ENCODE assay signal across 18 cellular contexts in genomic region chr2:189676471-189676870, GRCh38. TPM values are rescaled to one million over a fixed set of nuclear protein-coding genes. Genes with fewer than 3 reads are reported as not detected.
DNase-seq lines count a peak whose midpoint lies in the region; ATAC-seq, FAIRE-seq and TF ChIP-seq lines count a peak whose summit lies in the region.
"Had no signal": no experiment of that assay in that cellular context is flagged by ENCODE, and none has a peak within 500 bp of the region (broad histone marks: within the 10 kb centered on the region; RNA-seq: fewer than 3 reads in every experiment).

No MANE protein-coding gene starts in this region.

- peak overlapping the region; percentile 10 for H3K4me3 Mint-ChIP-seq in CD4-positive, alpha-beta T cell

- no peaks in the 10 kb centered on the region for H3K27me3 Mint-ChIP-seq in CD4-positive, alpha-beta T cell

- no peak for DNase-seq in CD4-positive, alpha-beta T cell
- DNase-seq in SJSA1 (ENCODE audit: low read depth in 1 of 2, low spot score in 2 of 2) (peak; percentile 64 to 75), choroid plexus epithelial cell (ENCODE audit: low read depth) (peak; percentile 78), osteoblast (ENCODE audit: insufficient read length, low spot score, missing footprints) (peak; percentile 81), Ammon's horn (ENCODE audit: low spot score) (no peak), small intestine (no peak), vagina (ENCODE audit: extremely low spot score in 2 of 2) (no peak), DMS53 (lab: John Stamatoyannopoulos, UW) (no peak)
- DNase-seq: AML-193, NCI-H1048, NCI-H146, NCI-H2081, NCI-H524, PC-9 had no signal

- peaks cover 3% of the 10 kb centered on the region for H3K9me3 Mint-ChIP-seq in CD4-positive, alpha-beta T cell

- H3K4me2 ChIP-seq in osteoblast (ENCODE audit: insufficient read depth, low read length) = peak overlapping the region; percentile 16
- H3K4me2 ChIP-seq: PC-9 had no signal

- peaks cover 46% of the 10 kb centered on the region for H3K4me1 Mint-ChIP-seq in CD4-positive, alpha-beta T cell (ENCODE audit: low read depth)

- H3K36me3 Mint-ChIP-seq in CD4-positive, alpha-beta T cell (ENCODE audit: low read depth) = peaks cover 30% of the 10 kb centered on the region

- H3K4me3 ChIP-seq in SJSA1 (no peak overlapping the region), choroid plexus epithelial cell (ENCODE audit: low read depth, low read length) (no peak overlapping the region), osteoblast (ENCODE audit: insufficient read depth, low read length) (no peak overlapping the region), small intestine (ENCODE audit: low read depth in 1 of 2, low read length in 2 of 2) (no peak overlapping the region), vagina (no peak overlapping the region)
- H3K4me3 ChIP-seq: PC-9 had no signal

- ATAC-seq in CD4-positive, alpha-beta T cell (ENCODE audit: poor library complexity) = no peak
- ATAC-seq: GM12878, HCT116, HepG2 had no signal

- H3K4me1 ChIP-seq in SJSA1 (replicated peaks) (peaks cover 32% of the 10 kb centered on the region), osteoblast (ENCODE audit: insufficient read depth, low read length) (peaks cover 21% of the 10 kb centered on the region), small intestine (ENCODE audit: control insufficient read depth in 2 of 2, insufficient read depth in 1 of 2, low read depth in 1 of 2, low read length in 1 of 2) (peaks cover 0 to 10% of the 10 kb centered on the region in 2 donors), vagina (peaks cover 18% of the 10 kb centered on the region)

- 76 to 94% (median 89%) methylated on average over 4 of the region's 4 CpGs for WGBS in small intestine, 3 donors

- H2AFZ ChIP-seq in osteoblast (ENCODE audit: low read length) = no peak overlapping the region
- H2AFZ ChIP-seq: PC-9 had no signal

- H3K27ac ChIP-seq in CD4-positive, alpha-beta T cell (ENCODE audit: low read depth, low read length) = no peak overlapping the region
- peak overlapping the region; percentile 51; the same call in 1 of the 2 replicates for H3K27ac ChIP-seq in SJSA1
- H3K27ac ChIP-seq in osteoblast (ENCODE audit: low read depth, low read length) = no peak overlapping the region
- no peak overlapping the region for H3K27ac ChIP-seq in small intestine (ENCODE audit: low read depth in 1 of 2, low read length in 1 of 2)
- no peak overlapping the region for H3K27ac ChIP-seq in vagina
- H3K27ac ChIP-seq: KMS-11, PC-9 had no signal

- H3K36me3 ChIP-seq in SJSA1 (peaks cover 28% of the 10 kb centered on the region), osteoblast (ENCODE audit: insufficient read depth, low read length) (peaks cover 2% of the 10 kb centered on the region), small intestine (ENCODE audit: control insufficient read depth in 2 of 2, insufficient read depth in 2 of 2, low read length in 2 of 2) (no peaks in the 10 kb centered on the region), vagina (peaks cover 0 to 3% of the 10 kb centered on the region in 2 donors)

- peaks cover 35% of the 10 kb centered on the region for H3K79me2 ChIP-seq in osteoblast (ENCODE audit: insufficient read depth, low read length)

- no peak for FAIRE-seq in small intestine (lab: Jason Lieb, UNC)
- FAIRE-seq: GM12878 had no signal

- TF ChIP-seq CTCF in CD4-positive, alpha-beta T cell (IDR thresholded peaks at IDR 0.05) = no peak
- no peak for TF ChIP-seq CTCF in choroid plexus epithelial cell (conservative IDR thresholded peaks at IDR 0.05; ENCODE audit: low read depth, low read length)
- TF ChIP-seq CTCF in osteoblast (IDR thresholded peaks at IDR 0.05; ENCODE audit: extremely low read depth, low read depth, low read length) = no peak
- no peak for TF ChIP-seq CTCF in vagina (IDR thresholded peaks at IDR 0.05)

- POLR2A ChIA-PET in CD4-positive, alpha-beta T cell (lab: Charles Lee) = interaction anchor here (0.6 to 4.8 kb wide), 4 partner anchors 14 to 236 kb away, joined by 3 to 63 read pairs (median 11); partner anchors contain the start of genes ASNSD1, ORMDL1, OSGEPL1 and PMS1

- TF ChIP-seq POLR2A in vagina (IDR thresholded peaks at IDR 0.05) = no peak

- no peaks in the 10 kb centered on the region for H3K27me3 ChIP-seq in CD4-positive, alpha-beta T cell (ENCODE audit: control insufficient read depth, insufficient read depth, low read length)
- H3K27me3 ChIP-seq in SJSA1 (replicated peaks) = no peaks in the 10 kb centered on the region
- H3K27me3 ChIP-seq in osteoblast (ENCODE audit: insufficient read depth, low read length) = no peaks in the 10 kb centered on the region
- no peaks in the 10 kb centered on the region for H3K27me3 ChIP-seq in small intestine (ENCODE audit: control insufficient read depth in 2 of 2, insufficient read depth in 2 of 2, low read length in 2 of 2)
- H3K27me3 ChIP-seq in vagina = no peaks in the 10 kb centered on the region

- CTCF ChIA-PET in CD4-positive, alpha-beta T cell (lab: Charles Lee) = interaction anchor here (3.6 to 4.2 kb wide), 4 partner anchors 12 to 86 kb away, joined by 16 to 41 read pairs (median 19); partner anchors contain the start of genes ASNSD1 and OSGEPL1

- no peak overlapping the region for H3K27ac Mint-ChIP-seq in CD4-positive, alpha-beta T cell

- intact Hi-C loops in CD4-positive, alpha-beta T cell (cut with DNase I, micrococcal nuclease) = no loop called here
- intact Hi-C loops in vagina (cut with DNase I) = no loop called here

- H3K9me3 ChIP-seq in CD4-positive, alpha-beta T cell (ENCODE audit: control insufficient read depth, low read length) = no peaks in the 10 kb centered on the region
- no peaks in the 10 kb centered on the region for H3K9me3 ChIP-seq in SJSA1 (replicated peaks)
- no peaks in the 10 kb centered on the region for H3K9me3 ChIP-seq in osteoblast (ENCODE audit: low read depth, low read length)
- H3K9me3 ChIP-seq in small intestine (ENCODE audit: control insufficient read depth, low read depth) = no peaks in the 10 kb centered on the region
- no peaks in the 10 kb centered on the region for H3K9me3 ChIP-seq in vagina

- no peaks in the 10 kb centered on the region for H4K20me1 ChIP-seq in osteoblast (ENCODE audit: insufficient read depth, low read length)

RNA-seq across cellular contexts. Expression of gene ANKAR, which starts 2.0 kb away (rescaled TPM):
- 1 to 10 TPM; 7.9 to 8.0 TPM for total RNA-seq in CD4-positive, alpha-beta T cell
- 0.44 and 7.1 TPM in 2 replicates for total RNA-seq in SJSA1 (2014; rRNA removed; shearing (Covaris generic))
- total RNA-seq in osteoblast = 14.1 TPM in 2 replicates
- polyA plus RNA-seq in small intestine = 1 to 10 TPM in 1 of 3 donors, under 1 TPM in 2; 0.45 to 1.5 (median 0.81) TPM
- total RNA-seq in vagina = 17.4 TPM

RNA-seq across cellular contexts. Expression of gene ASNSD1, which starts 15.2 kb away (rescaled TPM):
- 10 to 100 TPM; 38.9 to 40.6 TPM for total RNA-seq in CD4-positive, alpha-beta T cell
- 58.3 and 62.4 TPM in 2 replicates for total RNA-seq in SJSA1 (2014; rRNA removed; shearing (Covaris generic))
- total RNA-seq in osteoblast (79.0 and 81.8 TPM in 2 replicates), vagina (44.7 TPM)
- 10 to 100 TPM; 27.5 to 38.2 (median 32.4) TPM for polyA plus RNA-seq in small intestine

Comparison
In these comparisons a context has a peak if more than half of its experiments do, and no peak if none do; other contexts are left out.
1. DNase-seq: peak in SJSA1 (2 of 2), choroid plexus epithelial cell (single experiment) and osteoblast (single experiment); none in CD4-positive, alpha-beta T cell (0 of 10), Ammon's horn (single experiment), small intestine (single experiment), vagina (0 of 2) and DMS53 (single experiment).